26 cellular contexts compared by ENCODE assay signal in the genomic region with DNA sequence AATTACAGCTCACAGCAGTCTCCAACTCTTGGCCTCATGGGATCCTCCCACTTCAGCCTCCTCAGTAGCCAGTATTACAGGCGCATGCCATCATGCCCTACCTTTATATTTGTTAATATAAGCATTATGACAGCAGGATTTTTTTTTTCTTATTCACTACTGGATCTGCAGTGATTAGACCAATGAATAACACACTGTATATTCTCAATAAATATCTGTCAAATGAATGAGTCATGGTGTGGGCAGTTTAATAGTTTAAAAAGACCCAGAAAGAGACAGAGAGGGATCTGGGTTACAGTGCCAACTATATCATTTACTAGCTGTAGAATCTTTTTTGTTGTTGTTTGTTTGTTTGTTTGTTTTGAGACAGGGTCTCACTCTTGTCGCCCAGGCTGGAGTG.
A peak's percentile ranks its signal among the peaks of the same experiment; 100 is the strongest.
DNase-seq lines count a peak whose midpoint lies in the region; ATAC-seq, FAIRE-seq and TF ChIP-seq lines count a peak whose summit lies in the region.
"Had no signal": no experiment of that assay in that cellular context is flagged by ENCODE, and none has a peak within 500 bp of the region (broad histone marks: within the 10 kb centered on the region; RNA-seq: fewer than 3 reads in every experiment).

No MANE protein-coding gene starts in this region.

- BruUV-seq in PC-3 (replicated peaks; lab: Mats Ljungman, UMichigan) = no TSS peak

- H3K27me3 Mint-ChIP-seq in WTC11 (ENCODE audit: low read depth) = no peaks in the 10 kb centered on the region

- H3K4me1 Mint-ChIP-seq in WTC11 = peaks cover 4% of the 10 kb centered on the region; the same call in 1 of the 2 replicates
- H3K4me1 Mint-ChIP-seq: B cell had no signal

- H3K79me2 ChIP-seq in GM23248 (ENCODE audit: insufficient read depth) (no peaks in the 10 kb centered on the region), PC-3 (ENCODE audit: low read length) (no peaks in the 10 kb centered on the region)

- in situ Hi-C loops in GM23248 (cut with MboI) = no loop called here

- intact Hi-C loops in PC-3 (cut with micrococcal nuclease) = no loop called here
- intact Hi-C loops in adrenal gland (cut with DNase I) = no loop called here

- peaks cover 24% of the 10 kb centered on the region for H3K36me3 Mint-ChIP-seq in WTC11
- H3K36me3 Mint-ChIP-seq: CD8-positive, alpha-beta T cell had no signal

- TF ChIP-seq POLR2A in A549 (IDR thresholded peaks at IDR 0.05; ENCODE audit: low read length) (no peak), adrenal gland (IDR thresholded peaks at IDR 0.05) (no peak)

- H3K9ac ChIP-seq in GM23248 (no peak overlapping the region), PC-3 (ENCODE audit: low read length) (no peak overlapping the region)

- no peak for TF ChIP-seq EP300 in A549 (IDR thresholded peaks at IDR 0.05)

- H3K36me3 ChIP-seq in GM23248 (ENCODE audit: low read depth) = no peaks in the 10 kb centered on the region
- no peaks in the 10 kb centered on the region for H3K36me3 ChIP-seq in PC-3 (ENCODE audit: low read depth, low read length)
- no peaks in the 10 kb centered on the region for H3K36me3 ChIP-seq in bronchial epithelial cell (ENCODE audit: control insufficient read depth, insufficient read depth, low read length)
- no peaks in the 10 kb centered on the region for H3K36me3 ChIP-seq in adrenal gland (replicated peaks in 1 of 2)
- H3K36me3 ChIP-seq: SJSA1 had no signal

- H3K9me3 Mint-ChIP-seq in WTC11 = peaks cover 41% of the 10 kb centered on the region

- no peaks in the 10 kb centered on the region for H3K9me2 ChIP-seq in GM23248 (ENCODE audit: insufficient read depth)
- no peaks in the 10 kb centered on the region for H3K9me2 ChIP-seq in PC-3 (replicated peaks; ENCODE audit: low read length)

- ATAC-seq in A549 = no peak; a peak in 1 of 6 replicates
- peak; percentile 86 for ATAC-seq in PC-3
- ATAC-seq in GM19452 (IDR thresholded peaks at IDR 0.05; ENCODE audit: unreplicated experiment) = no peak
- ATAC-seq in WTC11 = no peak
- no peak for ATAC-seq in left lobe of liver
- ATAC-seq: CD8-positive, alpha-beta T cell had no signal

- TF ChIP-seq RAD21 in A549 (conservative IDR thresholded peaks at IDR 0.05 in 1 of 2, IDR thresholded peaks at IDR 0.05 in 1 of 2) = no peak

- H3K27ac ChIP-seq in A549 (no peak overlapping the region), GM23248 (no peak overlapping the region), PC-3 (ENCODE audit: low read length) (no peak overlapping the region), adrenal gland (no peak overlapping the region)
- H3K27ac ChIP-seq: C4-2B, HL-60, PC-9 had no signal

- H3K4me1 ChIP-seq in A549 = no peaks in the 10 kb centered on the region
- H3K4me1 ChIP-seq in GM23248 (ENCODE audit: insufficient read depth) = no peaks in the 10 kb centered on the region
- peaks cover 12% of the 10 kb centered on the region; the same call in 1 of the 2 replicates for H3K4me1 ChIP-seq in PC-3 (ENCODE audit: insufficient read depth, low read length)
- no peaks in the 10 kb centered on the region for H3K4me1 ChIP-seq in adrenal gland (replicated peaks in 1 of 2)

- H3K4me3 Mint-ChIP-seq in WTC11 = no peak overlapping the region
- H3K4me3 Mint-ChIP-seq: B cell; CD8-positive, alpha-beta T cell had no signal

- H4K20me1 ChIP-seq in GM23248 (ENCODE audit: insufficient read depth) (no peaks in the 10 kb centered on the region), PC-3 (ENCODE audit: low read length) (no peaks in the 10 kb centered on the region)

- CTCF ChIA-PET in A549 (lab: Yijun Ruan, JAX) = interaction anchor here (0.6 kb wide), 1 partner anchor 57 kb away, joined by 3 read pairs; no protein-coding TSS in a partner anchor
- CTCF ChIA-PET in PC-3 (lab: Charles Lee) = no interaction called here
- CTCF ChIA-PET in WTC11 (lab: Charles Lee) = no interaction called here

- no peak overlapping the region for H3K27ac Mint-ChIP-seq in WTC11
- H3K27ac Mint-ChIP-seq: B cell; CD8-positive, alpha-beta T cell had no signal

- no peak overlapping the region for H3K4me3 ChIP-seq in A549
- no peak overlapping the region for H3K4me3 ChIP-seq in GM23248
- no peak overlapping the region for H3K4me3 ChIP-seq in PC-3 (ENCODE audit: low read length)
- H3K4me3 ChIP-seq in bronchial epithelial cell (ENCODE audit: low read depth, low read length) = no peak overlapping the region
- no peak overlapping the region for H3K4me3 ChIP-seq in adrenal gland
- H3K4me3 ChIP-seq: PC-9, SJSA1 had no signal

- POLR2A ChIA-PET in A549 (lab: Yijun Ruan, JAX) (no interaction called here), PC-3 (lab: Charles Lee; ENCODE audit: unreplicated experiment) (interaction anchor here (0.6 kb wide), 1 partner anchor 612 kb away, joined by 3 read pairs; no protein-coding TSS in a partner anchor), WTC11 (lab: Charles Lee) (no interaction called here)

- no peak overlapping the region for H2AFZ ChIP-seq in GM23248
- no peak overlapping the region for H2AFZ ChIP-seq in PC-3 (ENCODE audit: low read length)
- H2AFZ ChIP-seq: PC-9 had no signal

- no peaks in the 10 kb centered on the region for H3F3A ChIP-seq in GM23248 (ENCODE audit: insufficient read depth)
- H3F3A ChIP-seq in PC-3 (ENCODE audit: low read length, unreplicated experiment) = no peaks in the 10 kb centered on the region

- FAIRE-seq in A549 (lab: Jason Lieb, UNC) (no peak), bronchial epithelial cell (lab: Jason Lieb, UNC) (no peak)
- FAIRE-seq: A204.1, GM18507 had no signal

- no peak for TF ChIP-seq CTCF in A549 (IDR thresholded peaks at IDR 0.05)
- TF ChIP-seq CTCF in PC-3 (conservative IDR thresholded peaks at IDR 0.05; ENCODE audit: low read depth, low read length) = no peak
- no peak for TF ChIP-seq CTCF in bronchial epithelial cell (IDR thresholded peaks at IDR 0.05; ENCODE audit: insufficient read depth, low read length, severe bottlenecking)
- no peak for TF ChIP-seq CTCF in adrenal gland (IDR thresholded peaks at IDR 0.05)
- TF ChIP-seq CTCF in WTC11 (IDR thresholded peaks at IDR 0.05) = no peak

- H3K27me3 ChIP-seq in GM23248 (replicated peaks; ENCODE audit: insufficient read depth) = no peaks in the 10 kb centered on the region
- no peaks in the 10 kb centered on the region for H3K27me3 ChIP-seq in PC-3 (ENCODE audit: low read length)
- H3K27me3 ChIP-seq in bronchial epithelial cell (ENCODE audit: control insufficient read depth, insufficient read depth, low read length) = no peaks in the 10 kb centered on the region
- H3K27me3 ChIP-seq in adrenal gland = no peaks in the 10 kb centered on the region
- H3K27me3 ChIP-seq: SJSA1 had no signal

- H3K9me3 ChIP-seq in A549 (peaks cover 19% of the 10 kb centered on the region), GM23248 (ENCODE audit: low read depth) (no peaks in the 10 kb centered on the region), PC-3 (ENCODE audit: low read length) (no peaks in the 10 kb centered on the region), adrenal gland (replicated peaks in 1 of 3) (no peaks in the 10 kb centered on the region)
- H3K9me3 ChIP-seq: SJSA1 had no signal

- H3K4me2 ChIP-seq in A549 (no peak overlapping the region), GM23248 (ENCODE audit: unreplicated experiment) (no peak overlapping the region), PC-3 (ENCODE audit: low read length) (no peak overlapping the region)
- H3K4me2 ChIP-seq: PC-9 had no signal

- DNase-seq in A549 (ENCODE audit: low read depth in 1 of 2, low spot score in 1 of 2) (no peak), GM23248 (peak; percentile 16), PC-3 (peak; percentile 84), bronchial epithelial cell (ENCODE audit: low read depth) (peak; percentile 33), adrenal gland (no peak), WTC11 (ENCODE audit: low spot score) (no peak), left lobe of liver (ENCODE audit: low spot score) (no peak)
- DNase-seq: Calu3; CD8-positive, alpha-beta T cell; MV-4-11; NCI-H1105; NCI-H146; NCI-H1930; NCI-H2107; NCI-H524 treated with DMSO at 0.1 percent for 48 hours; NCI-H774; NK-92 treated with Interleukin-12 subunit alpha and Interleukin-12 subunit beta, amount 100 ng/mL, for 24 hours; PC-9; Right ventricle myocardium superior had no signal

- WGBS in A549 (ENCODE audit: missing lambda C conversion rate) = 53% methylated on average over 2 of the region's 2 CpGs
- WGBS in GM23248 (ENCODE audit: low coverage in 1 of 2, low lambda C conversion rate in 2 of 2, missing lambda C conversion rate in 2 of 2), 2 experiments = 79 to 86% methylated on average over 2 of the region's 2 CpGs
- WGBS in adrenal gland, 4 donors = 76 to 93% (median 87%) methylated on average over 2 of the region's 2 CpGs

TF ChIP-seq in A549, 52 proteins besides CTCF, POLR2A, EP300 and RAD21:
- TF ChIP-seq FOSL2 (IDR thresholded peaks at IDR 0.05) = no peak
- TF ChIP-seq FOSL2 (CRISPR knock-in tag; IDR thresholded peaks at IDR 0.05) = peak; percentile 17; the same call in 1 of the 2 replicates
- no peak for TF ChIP-seq MAZ (IDR thresholded peaks at IDR 0.05; ENCODE audit: borderline replicate concordance, low read depth, low read length)

TF ChIP-seq in WTC11, 78 proteins besides CTCF, POLR2A, EP300 and RAD21:
- no peak for TF ChIP-seq CREB1 (CRISPR knock-in tag; IDR thresholded peaks at IDR 0.05)
- TF ChIP-seq, protein P1, sequence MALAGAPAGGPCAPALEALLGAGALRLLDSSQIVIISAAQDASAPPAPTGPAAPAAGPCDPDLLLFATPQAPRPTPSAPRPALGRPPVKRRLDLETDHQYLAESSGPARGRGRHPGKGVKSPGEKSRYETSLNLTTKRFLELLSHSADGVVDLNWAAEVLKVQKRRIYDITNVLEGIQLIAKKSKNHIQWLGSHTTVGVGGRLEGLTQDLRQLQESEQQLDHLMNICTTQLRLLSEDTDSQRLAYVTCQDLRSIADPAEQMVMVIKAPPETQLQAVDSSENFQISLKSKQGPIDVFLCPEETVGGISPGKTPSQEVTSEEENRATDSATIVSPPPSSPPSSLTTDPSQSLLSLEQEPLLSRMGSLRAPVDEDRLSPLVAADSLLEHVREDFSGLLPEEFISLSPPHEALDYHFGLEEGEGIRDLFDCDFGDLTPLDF (CRISPR knock-in tag; IDR thresholded peaks at IDR 0.05) = no peak
- TF ChIP-seq JUN (CRISPR knock-in tag; IDR thresholded peaks at IDR 0.05) = no peak
- TF ChIP-seq TCF7 (CRISPR knock-in tag; IDR thresholded peaks at IDR 0.05; ENCODE audit: low read depth) = no peak

Comparison
In these comparisons a context has a peak if more than half of its experiments do, and no peak if none do; other contexts are left out.
1. DNase-seq: peak in GM23248 (single experiment), PC-3 (single experiment) and bronchial epithelial cell (single experiment); none in A549 (0 of 2), adrenal gland (0 of 7), WTC11 (single experiment) and left lobe of liver (single experiment).